ENCODE assay signal across 11 cellular contexts in the genomic region with DNA sequence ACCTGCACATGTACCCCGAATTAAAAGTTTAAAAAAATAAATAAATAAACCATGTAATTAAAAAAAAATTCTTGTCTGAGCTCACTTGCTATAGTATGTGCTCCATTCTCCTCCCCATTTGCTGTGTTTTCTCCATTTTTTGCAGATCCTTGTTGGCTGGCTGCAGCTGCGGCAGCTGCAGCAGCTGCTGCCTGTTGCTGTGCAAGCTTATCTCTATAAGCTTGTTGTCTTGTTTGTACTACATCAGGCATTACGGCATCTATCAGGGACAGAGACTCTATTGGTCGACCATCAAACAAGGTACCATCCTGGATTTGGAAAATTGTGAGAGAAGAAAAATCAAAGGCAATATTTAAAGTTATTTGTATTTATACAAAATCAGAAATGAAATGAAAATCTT.
DNase-seq lines count a peak whose midpoint lies in the region; ATAC-seq and TF ChIP-seq lines count a peak whose summit lies in the region.
"Had no signal": no experiment of that assay in that cellular context is flagged by ENCODE, and none has a peak within 500 bp of the region (broad histone marks: within the 10 kb centered on the region; RNA-seq: fewer than 3 reads in every experiment).

No MANE protein-coding gene starts in this region.

- intact Hi-C loops in OCI-LY7 (cut with micrococcal nuclease; ENCODE audit: unreplicated experiment) = loop anchor here (1.0 to 2.0 kb wide), 2 partner anchors 145 to 309 kb away; a partner anchor contains a TSS

- no peak for DNase-seq in T-helper 2 cell treated with Interferon-gamma antibody and Interleukin-4, amounts not matched to agents 5 μg/mL and 100 μg/mL, for 36 hours (ENCODE audit: low spot score)
- DNase-seq in T-helper 2 cell (no peak), OCI-LY7 (ENCODE audit: low spot score) (peak; percentile 53), globus pallidus (ENCODE audit: low spot score) (peak; percentile 87), smooth muscle cell (lab: John Stamatoyannopoulos, UW; ENCODE audit: unreplicated experiment) (no peak), COR-L47 (lab: John Stamatoyannopoulos, UW) (no peak)

- H2AFZ ChIP-seq in OCI-LY7 (ENCODE audit: low read length) (no peak overlapping the region), smooth muscle cell (ENCODE audit: low read depth) (no peak overlapping the region)

- H3K9me3 Mint-ChIP-seq in T-helper 2 cell treated with Interferon-gamma antibody and Interleukin-4, amounts not matched to agents 5 μg/mL and 100 μg/mL, for 36 hours = no peaks in the 10 kb centered on the region
- H3K9me3 Mint-ChIP-seq: HFFc6 had no signal

- H3K4me1 ChIP-seq in OCI-LY7 (ENCODE audit: insufficient read depth, low read length, poor library complexity, severe bottlenecking) (peaks cover 29% of the 10 kb centered on the region), smooth muscle cell (ENCODE audit: low read depth) (no peaks in the 10 kb centered on the region)
- H3K4me1 ChIP-seq: SJSA1 had no signal

- peaks cover 62% of the 10 kb centered on the region; the same call in 1 of the 2 replicates for H3K79me2 ChIP-seq in OCI-LY7 (ENCODE audit: insufficient read depth, low read depth, low read length)
- H3K79me2 ChIP-seq in smooth muscle cell (ENCODE audit: low read depth) = peaks cover 54% of the 10 kb centered on the region

- ATAC-seq in HG03280 (IDR thresholded peaks at IDR 0.05; ENCODE audit: unreplicated experiment) = no peak
- no peak for ATAC-seq in HG02642 (IDR thresholded peaks at IDR 0.05; ENCODE audit: poor library complexity, unreplicated experiment)

- H3K9me2 ChIP-seq in OCI-LY7 (ENCODE audit: insufficient read depth, low read length) = no peaks in the 10 kb centered on the region

- peak overlapping the region; percentile 46 for H3K27ac Mint-ChIP-seq in T-helper 2 cell treated with Interferon-gamma antibody and Interleukin-4, amounts not matched to agents 5 μg/mL and 100 μg/mL, for 36 hours
- H3K27ac Mint-ChIP-seq: HFFc6 had no signal

- H3K4me1 Mint-ChIP-seq in T-helper 2 cell treated with Interferon-gamma antibody and Interleukin-4, amounts not matched to agents 5 μg/mL and 100 μg/mL, for 36 hours (ENCODE audit: low read depth) = peaks cover 14% of the 10 kb centered on the region

- WGBS in smooth muscle cell (ENCODE audit: low lambda C conversion rate) = 59% methylated on average over 4 of the region's 4 CpGs

- H3K27ac ChIP-seq in OCI-LY7 (ENCODE audit: low read depth, low read length, poor library complexity, severe bottlenecking) (peak overlapping the region; percentile 64), smooth muscle cell (ENCODE audit: low read depth) (peak overlapping the region; percentile 62)
- H3K27ac ChIP-seq: SJSA1, thoracic aorta had no signal

- H3K4me2 ChIP-seq in OCI-LY7 (ENCODE audit: low read length) = peak overlapping the region; percentile 43
- peak overlapping the region; percentile 20 for H3K4me2 ChIP-seq in smooth muscle cell

- no TSS peak for BruUV-seq in OCI-LY7 (replicated peaks; lab: Mats Ljungman, UMichigan)

- no peaks in the 10 kb centered on the region for H3K27me3 Mint-ChIP-seq in T-helper 2 cell treated with Interferon-gamma antibody and Interleukin-4, amounts not matched to agents 5 μg/mL and 100 μg/mL, for 36 hours (ENCODE audit: low read depth)

- H3K36me3 Mint-ChIP-seq in T-helper 2 cell treated with Interferon-gamma antibody and Interleukin-4, amounts not matched to agents 5 μg/mL and 100 μg/mL, for 36 hours (ENCODE audit: low read depth) = peaks cover 39% of the 10 kb centered on the region

- CTCF ChIA-PET in OCI-LY7 (lab: Charles Lee; ENCODE audit: unreplicated experiment) = no interaction called here

- POLR2A ChIA-PET in OCI-LY7 (lab: Charles Lee) = interaction anchor here (0.7 to 2.5 kb wide), 17 partner anchors 10 to 564 kb away, joined by 3 to 12 read pairs (median 5); a partner anchor contains a TSS

- H3K36me3 ChIP-seq in OCI-LY7 (ENCODE audit: insufficient read depth, low read length) = peaks cover 70% of the 10 kb centered on the region
- peaks cover 3% of the 10 kb centered on the region for H3K36me3 ChIP-seq in smooth muscle cell (ENCODE audit: low read depth)

- H4K20me1 ChIP-seq in OCI-LY7 (ENCODE audit: insufficient read depth, low read length) = no peaks in the 10 kb centered on the region; the same call in 1 of the 2 replicates
- H4K20me1 ChIP-seq in smooth muscle cell (ENCODE audit: low read depth) = peaks cover 26% of the 10 kb centered on the region

- no peak overlapping the region for H3K9ac ChIP-seq in smooth muscle cell (ENCODE audit: low read depth)

- H3F3A ChIP-seq in smooth muscle cell (ENCODE audit: low read depth) = peaks cover 3% of the 10 kb centered on the region

- H3K27me3 ChIP-seq in smooth muscle cell (ENCODE audit: low read depth) = no peaks in the 10 kb centered on the region
- H3K27me3 ChIP-seq: SJSA1 had no signal

- H3K9me3 ChIP-seq in OCI-LY7 (ENCODE audit: low read length) = no peaks in the 10 kb centered on the region
- H3K9me3 ChIP-seq in smooth muscle cell (replicated peaks; ENCODE audit: low read depth) = no peaks in the 10 kb centered on the region
- H3K9me3 ChIP-seq: SJSA1, thoracic aorta had no signal

- H3K4me3 Mint-ChIP-seq in T-helper 2 cell treated with Interferon-gamma antibody and Interleukin-4, amounts not matched to agents 5 μg/mL and 100 μg/mL, for 36 hours = no peak overlapping the region
- H3K4me3 Mint-ChIP-seq: HFFc6 had no signal

- H3K4me3 ChIP-seq in OCI-LY7 (ENCODE audit: low read depth, low read length, poor library complexity, severe bottlenecking) (no peak overlapping the region), smooth muscle cell (no peak overlapping the region)
- H3K4me3 ChIP-seq: SJSA1, thoracic aorta had no signal

- TF ChIP-seq CTCF in OCI-LY7 (conservative IDR thresholded peaks at IDR 0.05; ENCODE audit: low read length) = no peak
- no peak for TF ChIP-seq CTCF in smooth muscle cell (IDR thresholded peaks at IDR 0.05; ENCODE audit: borderline replicate concordance, insufficient read depth, poor library complexity, severe bottlenecking)

Comparison
In these comparisons a context has a peak if more than half of its experiments do, and no peak if none do; other contexts are left out.
1. DNase-seq: peak in OCI-LY7 (single experiment) and globus pallidus (single experiment); none in T-helper 2 cell treated with Interferon-gamma antibody and Interleukin-4, amounts not matched to agents 5 μg/mL and 100 μg/mL, for 36 hours (single experiment), T-helper 2 cell (0 of 5), smooth muscle cell (single experiment) and COR-L47 (single experiment).